15 cellular contexts compared by ENCODE assay signal in the genomic region with DNA sequence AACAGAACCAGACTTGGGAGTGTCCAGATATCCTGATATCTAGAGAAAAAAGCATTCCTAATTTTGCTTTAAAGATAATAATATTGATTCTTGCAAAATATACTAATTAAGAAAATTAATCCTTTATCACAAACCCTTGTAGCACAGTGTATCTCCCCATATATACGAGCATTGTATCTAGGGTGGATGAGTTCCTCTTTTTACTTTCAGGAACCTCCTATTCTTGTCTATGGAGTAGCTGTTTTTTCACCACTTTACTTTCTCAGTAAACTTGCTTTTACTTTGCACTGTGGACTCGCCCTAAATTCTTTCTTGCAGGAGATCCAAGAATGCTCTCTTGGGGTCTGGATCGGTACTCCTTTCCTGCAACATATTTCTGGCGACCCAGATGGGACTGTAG.
DNase-seq lines count a peak whose midpoint lies in the region; ATAC-seq and FAIRE-seq lines count a peak whose summit lies in the region.
"Had no signal": no experiment of that assay in that cellular context is flagged by ENCODE, and none has a peak within 500 bp of the region (broad histone marks: within the 10 kb centered on the region; RNA-seq: fewer than 3 reads in every experiment).

No MANE protein-coding gene starts in this region.

- no peaks in the 10 kb centered on the region for H3K36me3 Mint-ChIP-seq in activated naive CD4-positive, alpha-beta T cell treated with anti-CD3 and anti-CD28 coated beads, Interleukin-2, amount 50 U/mL, for 72 hours
- H3K36me3 Mint-ChIP-seq: activated naive CD8-positive, alpha-beta T cell; CD14-positive monocyte; IgD-negative memory B cell; memory B cell had no signal

- no peak overlapping the region for H3K27ac Mint-ChIP-seq in activated naive CD4-positive, alpha-beta T cell treated with anti-CD3 and anti-CD28 coated beads, Interleukin-2, amount 50 U/mL, for 72 hours
- H3K27ac Mint-ChIP-seq: activated naive CD8-positive, alpha-beta T cell; CD14-positive monocyte; endodermal cell; IgD-negative memory B cell; memory B cell had no signal

- DNase-seq in activated naive CD4-positive, alpha-beta T cell treated with anti-CD3 and anti-CD28 coated beads, Interleukin-2, amount 50 U/mL, for 72 hours (ENCODE audit: low spot score in 2 of 2): no peak
- DNase-seq: DND-41, endodermal cell, foreskin melanocyte, NCI-H1436 treated with DMSO at 0.1 percent for 48 hours had no signal

- ATAC-seq in GM19043 (IDR thresholded peaks at IDR 0.05; ENCODE audit: low read depth, unreplicated experiment): peak; percentile 79
- ATAC-seq in HG02588 (IDR thresholded peaks at IDR 0.05; ENCODE audit: unreplicated experiment): peak; percentile 73
- ATAC-seq in HG03175 (IDR thresholded peaks at IDR 0.05; ENCODE audit: unreplicated experiment): peak; percentile 77
- ATAC-seq in GM18870 (IDR thresholded peaks at IDR 0.05; ENCODE audit: unreplicated experiment): no peak
- ATAC-seq in esophagus mucosa: no peak
- ATAC-seq in activated naive CD4-positive, alpha-beta T cell treated with anti-CD3 and anti-CD28 coated beads, Interleukin-2, amount 50 U/mL, for 72 hours: no peak

- FAIRE-seq in colon (lab: Jason Lieb, UNC): peak; percentile 85

- H3K9me3 Mint-ChIP-seq in activated naive CD4-positive, alpha-beta T cell treated with anti-CD3 and anti-CD28 coated beads, Interleukin-2, amount 50 U/mL, for 72 hours: no peaks in the 10 kb centered on the region
- H3K9me3 Mint-ChIP-seq: IgD-negative memory B cell, memory B cell had no signal

Comparison
In these comparisons a context has a peak if more than half of its experiments do, and no peak if none do; other contexts are left out.
1. ATAC-seq: peak in GM19043 (single experiment), HG02588 (single experiment) and HG03175 (single experiment); none in GM18870 (single experiment), esophagus mucosa (single experiment) and activated naive CD4-positive, alpha-beta T cell treated with anti-CD3 and anti-CD28 coated beads, Interleukin-2, amount 50 U/mL, for 72 hours (0 of 2).